ENCODE assay signal across 1 cellular context in genomic region chr1:192812420-192813209, GRCh38.
TF ChIP-seq lines count a peak whose summit lies in the region.

No MANE protein-coding gene starts in this region.

TF ChIP-seq in A549, 52 proteins besides CTCF, POLR2A, EP300 and RAD21 (continued from another document):
- TF ChIP-seq REST (IDR thresholded peaks at IDR 0.05): peak; percentile 35; the same call in 1 of the 2 replicates
- TF ChIP-seq BHLHE40 (IDR thresholded peaks at IDR 0.05; ENCODE audit: low read depth, low read length): no peak
- no peak for TF ChIP-seq FOSL2 (IDR thresholded peaks at IDR 0.05)
- TF ChIP-seq FOSL2 (CRISPR knock-in tag; IDR thresholded peaks at IDR 0.05): no peak
- TF ChIP-seq TP53 (CRISPR knock-in tag; IDR thresholded peaks at IDR 0.05): no peak
- TF ChIP-seq BCL3 (IDR thresholded peaks at IDR 0.05): no peak
- TF ChIP-seq PHF8 (IDR thresholded peaks at IDR 0.05; ENCODE audit: borderline replicate concordance, low read depth): no peak
- TF ChIP-seq RFX5 (IDR thresholded peaks at IDR 0.05): no peak
- TF ChIP-seq ESRRA (IDR thresholded peaks at IDR 0.05; ENCODE audit: borderline replicate concordance, low read length): no peak
- TF ChIP-seq HES2 (IDR thresholded peaks at IDR 0.05): no peak
- TF ChIP-seq CHD4 (IDR thresholded peaks at IDR 0.05; ENCODE audit: borderline replicate concordance): no peak
- TF ChIP-seq ZFP36 (IDR thresholded peaks at IDR 0.05; ENCODE audit: borderline replicate concordance, partially characterized antibody): no peak
- peak; percentile 17; the same call in 1 of the 2 replicates for TF ChIP-seq TFCP2L1 (CRISPR knock-in tag; IDR thresholded peaks at IDR 0.05)
- TF ChIP-seq KDM5A (IDR thresholded peaks at IDR 0.05): no peak
- no peak for TF ChIP-seq CBX2 (IDR thresholded peaks at IDR 0.05; ENCODE audit: borderline replicate concordance, low read depth)
